1 cellular context compared by ENCODE assay signal in genomic region chr1:42846257-42847110, GRCh38.
TF ChIP-seq lines count a peak whose summit lies in the region.

Gene ZNF691, plus strand, starts transcription at chr1:42846613. Its CDS starts 3,046 bp downstream, at chr1:42849659.

TF ChIP-seq in GM12878, 131 proteins besides CTCF, POLR2A, EP300 and RAD21 (continued from another document and continues in another):
- TF ChIP-seq ZNF687 (IDR thresholded peaks at IDR 0.05): no peak
- no peak for TF ChIP-seq SMAD1 (IDR thresholded peaks at IDR 0.05; ENCODE audit: low read depth, partially characterized antibody)
- no peak for TF ChIP-seq E2F8 (IDR thresholded peaks at IDR 0.05; ENCODE audit: low read depth, partially characterized antibody)
- TF ChIP-seq RUNX3 (IDR thresholded peaks at IDR 0.05; ENCODE audit: low read length): no peak
- no peak for TF ChIP-seq CBX3 (IDR thresholded peaks at IDR 0.05; ENCODE audit: borderline replicate concordance, low read depth)
- TF ChIP-seq IRF4 (IDR thresholded peaks at IDR 0.05; ENCODE audit: low read depth, low read length): no peak
- TF ChIP-seq HDAC2 (IDR thresholded peaks at IDR 0.05): no peak
- TF ChIP-seq CHD2 (IDR thresholded peaks at IDR 0.05; ENCODE audit: borderline replicate concordance, low read depth, low read length): peak; percentile 96
- peak in 1 of 2 experiments; percentile 7; a peak in 1 of 4 replicates for TF ChIP-seq IKZF2 (IDR thresholded peaks at IDR 0.05)
- no peak for TF ChIP-seq STAT1 (conservative IDR thresholded peaks at IDR 0.05)
- TF ChIP-seq SPI1 (IDR thresholded peaks at IDR 0.05; ENCODE audit: borderline replicate concordance, insufficient read depth, low read depth, low read length): no peak
- TF ChIP-seq RFX5 (IDR thresholded peaks at IDR 0.05; ENCODE audit: low read depth, low read length): peak; percentile 22; the same call in 1 of the 2 replicates
- TF ChIP-seq MTA2 (IDR thresholded peaks at IDR 0.05; ENCODE audit: low read depth): no peak
- no peak for TF ChIP-seq IRF5 (IDR thresholded peaks at IDR 0.05; ENCODE audit: borderline replicate concordance)
- TF ChIP-seq TCF12 (IDR thresholded peaks at IDR 0.05; ENCODE audit: low read depth, low read length): no peak
- TF ChIP-seq PRDM15 (CRISPR knock-in tag; IDR thresholded peaks at IDR 0.05): no peak
- no peak for TF ChIP-seq ATF7 (IDR thresholded peaks at IDR 0.05; ENCODE audit: low read depth)
- TF ChIP-seq SP1 (IDR thresholded peaks at IDR 0.05; ENCODE audit: low read depth, low read length): peak; percentile 99
- peak; percentile 70 for TF ChIP-seq LARP7 (IDR thresholded peaks at IDR 0.05)
- TF ChIP-seq ZBTB40 (IDR thresholded peaks at IDR 0.05; ENCODE audit: borderline replicate concordance): peak; percentile 96
- peak; percentile 78; the same call in 1 of the 2 replicates for TF ChIP-seq RB1 (IDR thresholded peaks at IDR 0.05; ENCODE audit: borderline replicate concordance)
- TF ChIP-seq BACH1 (IDR thresholded peaks at IDR 0.05; ENCODE audit: borderline replicate concordance): peak; percentile 39; the same call in 1 of the 2 replicates
- 0 out of 3 replicates have a peak, but pooled peaks of 1 of the 2 experiments have one; percentile 23 for TF ChIP-seq EGR1 (IDR thresholded peaks at IDR 0.05; ENCODE audit: borderline replicate concordance in 1 of 2, low read depth in 2 of 2, low read length in 2 of 2)
- no peak for TF ChIP-seq REST (IDR thresholded peaks at IDR 0.05; ENCODE audit: low read depth, low read length)
- TF ChIP-seq TBL1XR1 (IDR thresholded peaks at IDR 0.05; ENCODE audit: low read depth, low read length): no peak
- no peak for TF ChIP-seq RCOR1 (conservative IDR thresholded peaks at IDR 0.05; ENCODE audit: low read depth, low read length)
- TF ChIP-seq ATF2 (IDR thresholded peaks at IDR 0.05; ENCODE audit: low read length): no peak
- peak; percentile 69 for TF ChIP-seq GATAD2B (conservative IDR thresholded peaks at IDR 0.05; ENCODE audit: low read depth)
- no peak; the same call in 1 of the 2 replicates for TF ChIP-seq MAX (IDR thresholded peaks at IDR 0.05; ENCODE audit: low read depth, low read length)
- TF ChIP-seq POLR2AphosphoS2 (IDR thresholded peaks at IDR 0.05; ENCODE audit: low read depth, low read length): 0 out of 2 replicates have a peak, but pooled peaks have one; percentile 12
- peak; percentile 83 for TF ChIP-seq POLR2AphosphoS5 (IDR thresholded peaks at IDR 0.05; ENCODE audit: low read length)
- no peak for TF ChIP-seq FOXM1 (IDR thresholded peaks at IDR 0.05; ENCODE audit: low read depth, low read length)
- no peak for TF ChIP-seq CBX5 (IDR thresholded peaks at IDR 0.05; ENCODE audit: low read depth)
- 0 out of 2 replicates have a peak, but pooled peaks have one; percentile 48 for TF ChIP-seq CBFB (IDR thresholded peaks at IDR 0.05; ENCODE audit: low read depth)
- peak; percentile 76 for TF ChIP-seq CREB1 (IDR thresholded peaks at IDR 0.05; ENCODE audit: low read depth)
- TF ChIP-seq SREBF2 (IDR thresholded peaks at IDR 0.05; ENCODE audit: low read length): 0 out of 2 replicates have a peak, but pooled peaks have one; percentile 29
- no peak for TF ChIP-seq ZNF24 (IDR thresholded peaks at IDR 0.05)
- TF ChIP-seq SIX5 (IDR thresholded peaks at IDR 0.05; ENCODE audit: low read depth, low read length, severe bottlenecking): peak; percentile 93
- no peak for TF ChIP-seq FOXK2 (IDR thresholded peaks at IDR 0.05)
- TF ChIP-seq MXI1 (IDR thresholded peaks at IDR 0.05; ENCODE audit: low read depth, low read length): peak; percentile 7; the same call in 1 of the 2 replicates
